ENCODE assay signal across 14 cellular contexts in the genomic region with DNA sequence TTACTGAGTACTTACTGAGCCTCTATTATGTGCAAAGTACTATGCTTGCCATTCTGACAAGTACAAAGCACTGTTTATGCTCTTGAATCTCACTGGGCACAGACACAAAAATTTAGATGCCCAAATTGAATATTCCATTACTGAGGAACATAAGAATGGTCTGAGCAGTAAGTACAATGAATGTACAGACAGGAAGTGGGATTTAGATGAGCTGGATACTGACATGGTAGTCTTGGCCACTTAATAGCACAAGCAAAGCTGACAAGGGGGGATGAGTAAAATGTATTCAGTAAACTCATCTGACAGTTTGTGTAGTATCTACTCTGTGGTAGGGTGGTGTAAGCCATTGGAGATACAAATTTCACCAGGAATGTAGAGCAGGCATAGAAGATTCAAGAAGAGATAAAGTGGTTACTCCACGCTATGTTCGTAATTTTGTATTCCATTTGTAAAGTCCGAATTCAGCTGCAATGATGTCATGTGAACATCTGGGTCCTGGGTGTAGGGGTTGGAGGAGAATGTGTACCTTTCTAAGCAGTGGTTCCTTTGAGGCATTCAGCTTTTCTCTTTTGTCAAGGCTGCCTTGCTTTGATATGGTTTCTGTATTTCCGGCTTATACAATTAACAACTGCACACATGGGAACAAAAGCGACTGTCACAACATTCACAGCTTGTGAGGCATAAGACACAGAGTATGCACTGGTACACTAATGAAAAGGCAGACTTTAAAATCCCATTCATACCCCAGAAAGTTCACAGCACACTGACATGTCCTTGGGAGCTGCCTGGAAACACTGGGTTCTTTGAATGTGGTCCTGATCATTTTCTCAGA.
DNase-seq lines count a peak whose midpoint lies in the region; ATAC-seq and TF ChIP-seq lines count a peak whose summit lies in the region.
"Had no signal": no experiment of that assay in that cellular context is flagged by ENCODE, and none has a peak within 500 bp of the region (broad histone marks: within the 10 kb centered on the region; RNA-seq: fewer than 3 reads in every experiment).

No MANE protein-coding gene starts in this region.

- H3K4me3 ChIP-seq in heart left ventricle (no peak overlapping the region), OCI-LY1 (ENCODE audit: low read depth, low read length, poor library complexity, severe bottlenecking) (no peak overlapping the region)

- ATAC-seq in heart left ventricle (no peak), left cardiac atrium (no peak), GM21737 (IDR thresholded peaks at IDR 0.05; ENCODE audit: unreplicated experiment) (no peak)
- peak; percentile 32 for ATAC-seq in stimulated activated effector memory CD8-positive, alpha-beta T cell treated with anti-CD3 and anti-CD28 coated beads, Interleukin-12 subunit alpha, Interleukin-12 subunit beta, amount 100 ng/mL, for 72 hours
- ATAC-seq: activated CD8-positive, alpha-beta T cell treated with anti-CD3 and anti-CD28 coated beads for 36 hours; activated naive CD8-positive, alpha-beta T cell treated with anti-CD3 and anti-CD28 coated beads, Interleukin-2, amount 50 U/mL, for 24 hours had no signal

- H3K4me2 ChIP-seq in OCI-LY1 (ENCODE audit: low read length), result peak overlapping the region; percentile 47

- no peaks in the 10 kb centered on the region for H3K79me2 ChIP-seq in OCI-LY1 (ENCODE audit: insufficient read depth, low read length)

- no peaks in the 10 kb centered on the region for H3K9me2 ChIP-seq in OCI-LY1 (ENCODE audit: low read depth, low read length)

- H3K4me3 Mint-ChIP-seq in stimulated activated effector memory CD8-positive, alpha-beta T cell treated with anti-CD3 and anti-CD28 coated beads, Interleukin-12 subunit alpha, Interleukin-12 subunit beta, amount 100 ng/mL, for 72 hours, result no peak overlapping the region
- H3K4me3 Mint-ChIP-seq: activated CD8-positive, alpha-beta T cell treated with anti-CD3 and anti-CD28 coated beads for 36 hours; activated naive CD8-positive, alpha-beta T cell treated with anti-CD3 and anti-CD28 coated beads, Interleukin-2, amount 50 U/mL, for 24 hours had no signal

- no peaks in the 10 kb centered on the region for H3K36me3 Mint-ChIP-seq in stimulated activated effector memory CD8-positive, alpha-beta T cell treated with anti-CD3 and anti-CD28 coated beads, Interleukin-12 subunit alpha, Interleukin-12 subunit beta, amount 100 ng/mL, for 72 hours
- H3K36me3 Mint-ChIP-seq: CD8-positive, alpha-beta memory T cell; immature natural killer cell had no signal

- H3K4me1 ChIP-seq in heart left ventricle (peaks cover 0 to 46% (median 7%) of the 10 kb centered on the region in 12 donors), OCI-LY1 (ENCODE audit: insufficient read depth, low read length, severe bottlenecking) (peaks cover 51% of the 10 kb centered on the region)

- DNase-seq in heart left ventricle, result no peak
- no peak for DNase-seq in left cardiac atrium
- DNase-seq in epidermal melanocyte (ENCODE audit: insufficient read length, low spot score), result peak; percentile 30
- DNase-seq in stimulated activated effector memory CD8-positive, alpha-beta T cell treated with anti-CD3 and anti-CD28 coated beads, Interleukin-12 subunit alpha, Interleukin-12 subunit beta, amount 100 ng/mL, for 72 hours (ENCODE audit: low spot score in 2 of 2), result no peak
- DNase-seq in occipital lobe (lab: John Stamatoyannopoulos, UW), result no peak
- no peak for DNase-seq in activated CD4-positive, CD25-positive, alpha-beta regulatory T cell (lab: John Stamatoyannopoulos, UW)
- DNase-seq: activated CD8-positive, alpha-beta T cell treated with anti-CD3 and anti-CD28 coated beads for 36 hours; activated naive CD8-positive, alpha-beta T cell treated with anti-CD3 and anti-CD28 coated beads, Interleukin-2, amount 50 U/mL, for 24 hours; CD8-positive, alpha-beta memory T cell; cerebellar nuclear complex; immature natural killer cell; NCI-H2171 had no signal

- no peaks in the 10 kb centered on the region for H3F3A ChIP-seq in OCI-LY1 (ENCODE audit: insufficient read depth, low read length)

- no peak for TF ChIP-seq POLR2A in heart left ventricle (IDR thresholded peaks at IDR 0.05)

- H3K36me3 ChIP-seq in heart left ventricle, result no peaks in the 10 kb centered on the region
- no peaks in the 10 kb centered on the region for H3K36me3 ChIP-seq in OCI-LY1 (ENCODE audit: insufficient read depth, low read length)

- H3K9ac ChIP-seq in OCI-LY1 (ENCODE audit: low read length), result peak overlapping the region; percentile 21; the same call in 1 of the 2 replicates

- H3K27me3 ChIP-seq in heart left ventricle (no peaks in the 10 kb centered on the region), OCI-LY1 (ENCODE audit: insufficient read depth, low read length) (no peaks in the 10 kb centered on the region)

- no peaks in the 10 kb centered on the region for H3K9me3 Mint-ChIP-seq in stimulated activated effector memory CD8-positive, alpha-beta T cell treated with anti-CD3 and anti-CD28 coated beads, Interleukin-12 subunit alpha, Interleukin-12 subunit beta, amount 100 ng/mL, for 72 hours
- H3K9me3 Mint-ChIP-seq: activated CD8-positive, alpha-beta T cell treated with anti-CD3 and anti-CD28 coated beads for 36 hours; activated naive CD8-positive, alpha-beta T cell treated with anti-CD3 and anti-CD28 coated beads, Interleukin-2, amount 50 U/mL, for 24 hours; CD8-positive, alpha-beta memory T cell; immature natural killer cell had no signal

- intact Hi-C loops in heart left ventricle (cut with DNase I), result no loop called here
- intact Hi-C loops in left cardiac atrium (cut with DNase I), result no loop called here

- TF ChIP-seq CTCF in heart left ventricle (IDR thresholded peaks at IDR 0.05) (no peak), OCI-LY1 (IDR thresholded peaks at IDR 0.05; ENCODE audit: low read length) (no peak)

- WGBS in heart left ventricle, 4 donors, result 66 to 85% (median 73%) methylated on average over 5 of the region's 5 CpGs

- peak overlapping the region in 9 of 12 donors; percentile 13 to 72 (median 56) for H3K27ac ChIP-seq in heart left ventricle
- peak overlapping the region; percentile 88 for H3K27ac ChIP-seq in OCI-LY1 (ENCODE audit: low read depth, low read length, poor library complexity, severe bottlenecking)

- H2AFZ ChIP-seq in OCI-LY1 (ENCODE audit: low read length), result no peak overlapping the region

- H4K20me1 ChIP-seq in OCI-LY1 (ENCODE audit: insufficient read depth, low read length), result no peaks in the 10 kb centered on the region

- H3K4me1 Mint-ChIP-seq in stimulated activated effector memory CD8-positive, alpha-beta T cell treated with anti-CD3 and anti-CD28 coated beads, Interleukin-12 subunit alpha, Interleukin-12 subunit beta, amount 100 ng/mL, for 72 hours, result peaks cover 17% of the 10 kb centered on the region
- H3K4me1 Mint-ChIP-seq: activated naive CD8-positive, alpha-beta T cell treated with anti-CD3 and anti-CD28 coated beads, Interleukin-2, amount 50 U/mL, for 24 hours had no signal

- no peaks in the 10 kb centered on the region for H3K9me3 ChIP-seq in heart left ventricle
- H3K9me3 ChIP-seq in OCI-LY1 (ENCODE audit: low read length), result no peaks in the 10 kb centered on the region

- H3K27ac Mint-ChIP-seq in stimulated activated effector memory CD8-positive, alpha-beta T cell treated with anti-CD3 and anti-CD28 coated beads, Interleukin-12 subunit alpha, Interleukin-12 subunit beta, amount 100 ng/mL, for 72 hours, result no peak overlapping the region
- H3K27ac Mint-ChIP-seq: activated CD8-positive, alpha-beta T cell treated with anti-CD3 and anti-CD28 coated beads for 36 hours; activated naive CD8-positive, alpha-beta T cell treated with anti-CD3 and anti-CD28 coated beads, Interleukin-2, amount 50 U/mL, for 24 hours had no signal
